ENCODE assay signal across 8 cellular contexts in the genomic region with DNA sequence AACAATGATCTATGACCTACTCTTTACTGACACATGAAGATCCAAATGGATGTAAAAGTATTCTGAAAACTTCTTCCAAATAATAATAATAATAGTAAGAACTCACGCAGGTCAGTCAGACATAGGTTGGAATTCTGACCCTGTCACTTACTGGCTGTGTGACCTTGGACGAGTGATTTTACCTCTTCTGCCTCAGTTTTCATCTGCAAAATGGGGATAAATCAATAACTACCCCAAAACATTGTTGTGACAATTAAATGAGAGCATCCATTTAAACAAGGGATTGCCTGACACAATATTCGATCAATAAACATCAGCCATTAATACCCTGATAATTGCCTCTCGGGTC. TPM values are rescaled to one million over a fixed set of nuclear protein-coding genes. Genes with fewer than 3 reads are reported as not detected.
A peak's percentile ranks its signal among the peaks of the same experiment; 100 is the strongest.
DNase-seq lines count a peak whose midpoint lies in the region; ATAC-seq, FAIRE-seq and TF ChIP-seq lines count a peak whose summit lies in the region.

No MANE protein-coding gene starts in this region.

- H4K20me1 ChIP-seq in SK-N-SH (ENCODE audit: insufficient read depth) (no peaks in the 10 kb centered on the region), keratinocyte (ENCODE audit: control insufficient read depth, extremely low read depth, insufficient read depth, low read length) (no peaks in the 10 kb centered on the region)

- H3K9me1 ChIP-seq in keratinocyte (ENCODE audit: control insufficient read depth, extremely low read depth, insufficient read depth, low read length) = no peaks in the 10 kb centered on the region

- H3K9me3 Mint-ChIP-seq in activated naive CD4-positive, alpha-beta T cell treated with anti-CD3 and anti-CD28 coated beads, Interleukin-2, amount 50 U/mL, for 72 hours = no peaks in the 10 kb centered on the region

- dilution Hi-C loops in keratinocyte (cut with MboI; ENCODE audit: extremely low pct_ligation_motif_present, low sequenced_read_pairs) = loop anchor here (25.0 kb wide), 1 partner anchor 132 kb away; no protein-coding TSS in a partner anchor

- DNase-seq in SK-N-SH = no peak
- no peak for DNase-seq in activated naive CD4-positive, alpha-beta T cell treated with anti-CD3 and anti-CD28 coated beads, Interleukin-2, amount 50 U/mL, for 72 hours (ENCODE audit: low spot score in 2 of 2)
- DNase-seq in keratinocyte (ENCODE audit: low read depth, low spot score) = no peak
- DNase-seq in HTR-8/SVneo (ENCODE audit: insufficient read length, low spot score) = no peak
- no peak for DNase-seq in NCI-H1417 (lab: John Stamatoyannopoulos, UW)
- no peak for DNase-seq in RCC 7860 (ENCODE audit: low spot score)

- H3K4me3 ChIP-seq in SK-N-SH (ENCODE audit: low read depth in 2 of 2, low read length in 1 of 2) (peak overlapping the region; percentile 79 to 95), keratinocyte (ENCODE audit: control insufficient read depth in 2 of 3, extremely low read depth in 1 of 3, insufficient read depth in 2 of 3, low read depth in 1 of 3, low read length in 3 of 3) (peak overlapping the region; percentile 84 to 95 (median 91)), subcutaneous abdominal adipose tissue (ENCODE audit: low read depth in 1 of 5, low read length in 5 of 5) (peak overlapping the region; percentile 68 to 89 (median 84))

- no peak for TF ChIP-seq EP300 in SK-N-SH (IDR thresholded peaks at IDR 0.05; ENCODE audit: borderline replicate concordance in 1 of 2, low read depth in 1 of 2, low read length in 1 of 2)

- POLR2A ChIA-PET in SK-N-SH (lab: Yijun Ruan, JAX) = interaction anchor here (0.7 kb wide), 1 partner anchor 452 kb away, joined by 3 read pairs; no protein-coding TSS in a partner anchor

- peaks cover 11 to 13% of the 10 kb centered on the region in 2 experiments; a peak in 3 of 4 replicates for H3K4me1 ChIP-seq in SK-N-SH (ENCODE audit: control insufficient read depth in 1 of 2, insufficient read depth in 2 of 2, low read depth in 1 of 2, low read length in 1 of 2)
- peaks cover 13% of the 10 kb centered on the region for H3K4me1 ChIP-seq in keratinocyte (ENCODE audit: control insufficient read depth, extremely low read depth, insufficient read depth, low read length)
- peaks cover 0 to 36% (median 32%) of the 10 kb centered on the region in 5 donors for H3K4me1 ChIP-seq in subcutaneous abdominal adipose tissue (ENCODE audit: control insufficient read depth in 5 of 5, insufficient read depth in 5 of 5, low read length in 5 of 5)

- no peak for ATAC-seq in SK-N-SH treated with all-trans-retinoic acid at 6 μM for 48 hours
- no peak for ATAC-seq in activated naive CD4-positive, alpha-beta T cell treated with anti-CD3 and anti-CD28 coated beads, Interleukin-2, amount 50 U/mL, for 72 hours

- H3K9ac ChIP-seq in SK-N-SH (peak overlapping the region; percentile 80), keratinocyte (ENCODE audit: control insufficient read depth, extremely low read depth, insufficient read depth, low read length) (peak overlapping the region; percentile 93), subcutaneous abdominal adipose tissue (ENCODE audit: low read length in 5 of 5) (peak overlapping the region; percentile 85 to 92 (median 89))

- no peaks in the 10 kb centered on the region for H3F3A ChIP-seq in SK-N-SH (replicated peaks; ENCODE audit: insufficient read depth)

- H2AFZ ChIP-seq in SK-N-SH (ENCODE audit: low read depth) (peak overlapping the region; percentile 98), keratinocyte (ENCODE audit: control insufficient read depth, low read length) (peak overlapping the region; percentile 90)

- CTCF ChIA-PET in SK-N-SH (lab: Yijun Ruan, JAX) = interaction anchor here (1.3 to 2.1 kb wide), 3 partner anchors 28 to 1150 kb away, joined by 4 to 7 read pairs (median 5); no protein-coding TSS in a partner anchor

- TF ChIP-seq CTCF in SK-N-SH (IDR thresholded peaks at IDR 0.05) (no peak), keratinocyte (optimal IDR thresholded peaks at IDR 0.05 in 1 of 3, IDR thresholded peaks at IDR 0.05 in 1 of 3, conservative IDR thresholded peaks at IDR 0.05 in 1 of 3; ENCODE audit: extremely low read depth in 1 of 3, insufficient read depth in 2 of 3, low read length in 3 of 3) (no peak)

- 2% methylated on average over 4 of the region's 4 CpGs for WGBS in SK-N-SH (ENCODE audit: low lambda C conversion rate)

- H3K27me3 ChIP-seq in SK-N-SH (ENCODE audit: insufficient read depth) = no peaks in the 10 kb centered on the region
- no peaks in the 10 kb centered on the region for H3K27me3 ChIP-seq in keratinocyte (ENCODE audit: control insufficient read depth, extremely low read depth, insufficient read depth, low read length)
- H3K27me3 ChIP-seq in subcutaneous abdominal adipose tissue (ENCODE audit: control insufficient read depth in 5 of 5, insufficient read depth in 4 of 5, low read length in 5 of 5) = no peaks in the 10 kb centered on the region

- H3K79me2 ChIP-seq in SK-N-SH (ENCODE audit: insufficient read depth) = peaks cover 33% of the 10 kb centered on the region
- H3K79me2 ChIP-seq in keratinocyte (ENCODE audit: control insufficient read depth, insufficient read depth, low read length) = peaks cover 24% of the 10 kb centered on the region

- H3K27ac Mint-ChIP-seq in activated naive CD4-positive, alpha-beta T cell treated with anti-CD3 and anti-CD28 coated beads, Interleukin-2, amount 50 U/mL, for 72 hours = peak overlapping the region; percentile 97 to 100

- no peaks in the 10 kb centered on the region for H3K9me2 ChIP-seq in SK-N-SH

- peaks cover 6% of the 10 kb centered on the region in 2 donors for H3K36me3 Mint-ChIP-seq in activated naive CD4-positive, alpha-beta T cell treated with anti-CD3 and anti-CD28 coated beads, Interleukin-2, amount 50 U/mL, for 72 hours

- no peak for FAIRE-seq in keratinocyte (lab: Jason Lieb, UNC)
- FAIRE-seq in HTR-8/SVneo (lab: Jason Lieb, UNC) = no peak
- FAIRE-seq in RCC 7860 (lab: Jason Lieb, UNC) = no peak

- no peak for TF ChIP-seq RAD21 in SK-N-SH (IDR thresholded peaks at IDR 0.05; ENCODE audit: low read length)

- H3K4me2 ChIP-seq in SK-N-SH = peak overlapping the region; percentile 88
- peak overlapping the region; percentile 91 for H3K4me2 ChIP-seq in keratinocyte (ENCODE audit: control insufficient read depth, extremely low read depth, insufficient read depth, low read depth, low read length)

- H3K9me3 ChIP-seq in SK-N-SH = no peaks in the 10 kb centered on the region
- H3K9me3 ChIP-seq in keratinocyte (ENCODE audit: control insufficient read depth, low read depth, low read length) = no peaks in the 10 kb centered on the region
- no peaks in the 10 kb centered on the region for H3K9me3 ChIP-seq in subcutaneous abdominal adipose tissue (ENCODE audit: control insufficient read depth in 5 of 5, low read length in 5 of 5)

- H3K27ac ChIP-seq in SK-N-SH (ENCODE audit: low read depth in 2 of 2, low read length in 1 of 2) (peak overlapping the region in 1 of 2 experiments; percentile 30; a peak in 1 of 4 replicates), keratinocyte (ENCODE audit: control insufficient read depth, insufficient read depth, low read length) (peak overlapping the region; percentile 83), subcutaneous abdominal adipose tissue (ENCODE audit: low read depth, low read length) (peak overlapping the region; percentile 75)

- H3K36me3 ChIP-seq in SK-N-SH (replicated peaks in 1 of 2; ENCODE audit: control insufficient read depth in 1 of 2, insufficient read depth in 2 of 2, low read length in 1 of 2) (no peaks in the 10 kb centered on the region), keratinocyte (ENCODE audit: control insufficient read depth in 2 of 2, extremely low read depth in 1 of 2, insufficient read depth in 2 of 2, low read length in 2 of 2) (peaks cover 0 to 6% of the 10 kb centered on the region in 2 experiments), subcutaneous abdominal adipose tissue (ENCODE audit: control insufficient read depth in 5 of 5, insufficient read depth in 5 of 5, low read length in 5 of 5) (peaks cover 0 to 4% (median 0%) of the 10 kb centered on the region in 5 donors)

RNA-seq across cellular contexts. Expression of a gene that starts 0.6 kb away (rescaled TPM):
- polyA plus RNA-seq in SK-N-SH (2012; rRNA removed) (38.3 and 38.7 TPM in 2 replicates), keratinocyte (20.7 to 29.9 TPM (median 23.0 TPM) in 3 replicates)
- 28.6 and 32.9 TPM in 2 replicates for polyA plus RNA-seq in SK-N-SH (2012; cell fraction: cytosol; rRNA removed)
- 48.3 and 55.4 TPM in 2 replicates for polyA plus RNA-seq in SK-N-SH (2012; cell fraction: nucleus; rRNA removed)
- total RNA-seq in activated naive CD4-positive, alpha-beta T cell treated with anti-CD3 and anti-CD28 coated beads, Interleukin-2, amount 50 U/mL, for 72 hours = 10 to 100 TPM; 25.7 to 33.0 TPM
- 11.5 TPM for polyA plus RNA-seq in keratinocyte (2011; ENCODE audit: low read depth)
- polyA plus RNA-seq in keratinocyte (2011; cell fraction: cytosol; rRNA removed) = 15.7 and 26.5 TPM in 2 replicates
- 22.4 and 28.5 TPM in 2 replicates for polyA plus RNA-seq in keratinocyte (2011; cell fraction: nucleus; rRNA removed)
- 24.1 and 26.0 TPM in 2 replicates for polyA plus RNA-seq in keratinocyte (2012; ENCODE audit: low replicate concordance)
- 20.2 to 34.1 TPM (median 25.2 TPM) in 3 replicates for polyA minus RNA-seq in keratinocyte
- 14.4 TPM for polyA minus RNA-seq in keratinocyte (2011; cell fraction: cytosol; rRNA and poly(A)+ RNA removed)
- polyA minus RNA-seq in keratinocyte (2011; cell fraction: nucleus; rRNA and poly(A)+ RNA removed) = 11.6 and 13.1 TPM in 2 replicates

RNA-seq across cellular contexts. Expression of a gene that starts 6.1 kb away (rescaled TPM):
- 2.9 and 3.5 TPM in 2 replicates for polyA plus RNA-seq in SK-N-SH (2012; rRNA removed)
- polyA plus RNA-seq in SK-N-SH (2012; cell fraction: cytosol; rRNA removed) = 1.5 and 2.9 TPM in 2 replicates
- polyA plus RNA-seq in SK-N-SH (2012; cell fraction: nucleus; rRNA removed) = 6.8 and 12.6 TPM in 2 replicates
- 1 to 10 TPM in 1 of 2 donors, not detected in 1; 2.0 TPM for total RNA-seq in activated naive CD4-positive, alpha-beta T cell treated with anti-CD3 and anti-CD28 coated beads, Interleukin-2, amount 50 U/mL, for 72 hours
- 4.3 to 6.4 TPM (median 5.4 TPM) in 3 replicates for polyA plus RNA-seq in keratinocyte
- polyA plus RNA-seq in keratinocyte (2011; ENCODE audit: low read depth) = 2.4 TPM
- polyA plus RNA-seq in keratinocyte (2011; cell fraction: cytosol; rRNA removed) = 2.9 and 5.1 TPM in 2 replicates
- 10.8 and 15.2 TPM in 2 replicates for polyA plus RNA-seq in keratinocyte (2011; cell fraction: nucleus; rRNA removed)
- polyA plus RNA-seq in keratinocyte (2012; ENCODE audit: low replicate concordance) = 8.9 and 9.2 TPM in 2 replicates
- 11.0 to 19.3 TPM (median 12.7 TPM) in 3 replicates for polyA minus RNA-seq in keratinocyte
- polyA minus RNA-seq in keratinocyte (2011; cell fraction: cytosol; rRNA and poly(A)+ RNA removed) = 25.9 TPM
- 26.5 and 27.2 TPM in 2 replicates for polyA minus RNA-seq in keratinocyte (2011; cell fraction: nucleus; rRNA and poly(A)+ RNA removed)

RNA-seq across cellular contexts. Expression of a gene that starts 48.5 kb away (rescaled TPM):
- 55.3 and 62.6 TPM in 2 replicates for polyA plus RNA-seq in SK-N-SH (2012; rRNA removed)
- polyA plus RNA-seq in SK-N-SH (2012; cell fraction: cytosol; rRNA removed) = 68.6 and 73.7 TPM in 2 replicates
- polyA plus RNA-seq in SK-N-SH (2012; cell fraction: nucleus; rRNA removed) = 125 and 196 TPM in 2 replicates
- total RNA-seq in activated naive CD4-positive, alpha-beta T cell treated with anti-CD3 and anti-CD28 coated beads, Interleukin-2, amount 50 U/mL, for 72 hours = 100 to 1,000 TPM; 139 to 163 TPM
- 26.8 to 63.2 TPM (median 51.0 TPM) in 3 replicates for polyA plus RNA-seq in keratinocyte
- polyA plus RNA-seq in keratinocyte (2011; ENCODE audit: low read depth) = 135 TPM
- polyA plus RNA-seq in keratinocyte (2011; cell fraction: cytosol; rRNA removed) = 39.2 and 42.5 TPM in 2 replicates
- polyA plus RNA-seq in keratinocyte (2011; cell fraction: nucleus; rRNA removed) = 89.0 and 94.1 TPM in 2 replicates
- 60.2 and 62.4 TPM in 2 replicates for polyA plus RNA-seq in keratinocyte (2012; ENCODE audit: low replicate concordance)
- polyA minus RNA-seq in keratinocyte = 14.8 to 41.8 TPM (median 15.6 TPM) in 3 replicates
- polyA minus RNA-seq in keratinocyte (2011; cell fraction: cytosol; rRNA and poly(A)+ RNA removed) = 18.8 TPM
- 20.7 and 34.7 TPM in 2 replicates for polyA minus RNA-seq in keratinocyte (2011; cell fraction: nucleus; rRNA and poly(A)+ RNA removed)
